Comparison of ENCODE assay signal across 20 cellular contexts in genomic region chr9:86795047-86795437, GRCh38.
DNase-seq lines count a peak whose midpoint lies in the region; ATAC-seq and TF ChIP-seq lines count a peak whose summit lies in the region.
"Had no signal": no experiment of that assay in that cellular context is flagged by ENCODE, and none has a peak within 500 bp of the region (broad histone marks: within the 10 kb centered on the region; RNA-seq: fewer than 3 reads in every experiment).

No MANE protein-coding gene starts in this region.

- WGBS in SK-N-SH (ENCODE audit: low lambda C conversion rate), result 81% methylated on average over 7 of the region's 7 CpGs
- 57% methylated on average over 7 of the region's 7 CpGs for WGBS in right cardiac atrium
- no CpG with 5 or more reads among the region's 7 CpGs for WGBS in trophoblast cell (ENCODE audit: extremely low coverage, insufficient coverage, insufficient read length)

- no peaks in the 10 kb centered on the region for H3K79me1 ChIP-seq in trophoblast cell (ENCODE audit: low read length)

- CTCF ChIA-PET in SK-N-SH (lab: Yijun Ruan, JAX), result interaction anchor here (1.4 kb wide), 1 partner anchor 380 kb away, joined by 3 read pairs; no protein-coding TSS in a partner anchor

- peak; percentile 24 for ATAC-seq in SK-N-SH treated with all-trans-retinoic acid at 6 μM for 48 hours
- peak; percentile 9 to 10 for ATAC-seq in right cardiac atrium
- no peak for ATAC-seq in HG02759 (IDR thresholded peaks at IDR 0.05; ENCODE audit: unreplicated experiment)
- ATAC-seq in HG02642 (IDR thresholded peaks at IDR 0.05; ENCODE audit: poor library complexity, unreplicated experiment), result no peak
- ATAC-seq: GM12878, HCT116, natural killer cell had no signal

- H3K14ac ChIP-seq in trophoblast cell (ENCODE audit: low read length), result no peak overlapping the region

- DNase-seq in SK-N-SH (no peak), right cardiac atrium (no peak), trophoblast cell (no peak), uterus (peak; percentile 54 to 59), cerebellar cortex (ENCODE audit: low spot score) (no peak)
- DNase-seq: activated CD4-positive, alpha-beta T cell treated with anti-CD3 and anti-CD28 coated beads for 1 hour; activated CD8-positive, alpha-beta memory T cell treated with anti-CD3 and anti-CD28 coated beads, Interleukin-2, amount 50 U/mL, for 48 hours; activated naive CD4-positive, alpha-beta T cell treated with Interleukin-2 at 50 U/mL for 16 hours; CD4-positive, alpha-beta T cell; KG1; kidney glomerular epithelial cell; natural killer cell; NK-92 treated with Interleukin-12 subunit alpha and Interleukin-12 subunit beta, amount 100 ng/mL, for 24 hours; stimulated activated naive CD4-positive, alpha-beta T cell had no signal

- H4K8ac ChIP-seq in trophoblast cell (ENCODE audit: low read depth, low read length), result no peak overlapping the region

- H3K27ac ChIP-seq in SK-N-SH (ENCODE audit: low read depth in 2 of 2, low read length in 1 of 2), result peak overlapping the region in 1 of 2 experiments; percentile 67; a peak in 2 of 4 replicates
- peak overlapping the region; percentile 70 for H3K27ac ChIP-seq in right cardiac atrium (ENCODE audit: low read length)
- H3K27ac ChIP-seq in trophoblast cell (ENCODE audit: low read depth, low read length), result peak overlapping the region; percentile 73
- peak overlapping the region; percentile 75 to 80 for H3K27ac ChIP-seq in uterus
- H3K27ac ChIP-seq: HL-60 had no signal

- H3K4me2 ChIP-seq in SK-N-SH, result no peak overlapping the region
- H3K4me2 ChIP-seq in trophoblast cell (ENCODE audit: low read length), result no peak overlapping the region

- H3K4me3 ChIP-seq in SK-N-SH (ENCODE audit: low read depth in 2 of 2, low read length in 1 of 2) (no peak overlapping the region), right cardiac atrium (ENCODE audit: low read length) (peak overlapping the region; percentile 29), trophoblast cell (ENCODE audit: low read depth, low read length) (no peak overlapping the region), uterus (peak overlapping the region in 1 of 2 donors; percentile 22)
- H3K4me3 ChIP-seq: GM12878 had no signal

- H3K4ac ChIP-seq in trophoblast cell (ENCODE audit: low read depth, low read length), result no peak overlapping the region

- H3K79me2 ChIP-seq in SK-N-SH (ENCODE audit: insufficient read depth), result no peaks in the 10 kb centered on the region
- H3K79me2 ChIP-seq in trophoblast cell (ENCODE audit: control insufficient read depth, insufficient read depth, low read length, poor library complexity), result no peaks in the 10 kb centered on the region

- H2AFZ ChIP-seq in SK-N-SH (ENCODE audit: low read depth) (no peak overlapping the region), trophoblast cell (ENCODE audit: insufficient read depth, low read length, poor library complexity) (no peak overlapping the region)

- H3K4me1 ChIP-seq in SK-N-SH (ENCODE audit: control insufficient read depth in 1 of 2, insufficient read depth in 2 of 2, low read depth in 1 of 2, low read length in 1 of 2) (peaks cover 9 to 14% of the 10 kb centered on the region in 2 experiments; a peak in 3 of 4 replicates), right cardiac atrium (ENCODE audit: control insufficient read depth, insufficient read depth, low read length) (peaks cover 5% of the 10 kb centered on the region), trophoblast cell (ENCODE audit: control insufficient read depth in 1 of 2, insufficient read depth in 2 of 2, low read length in 2 of 2) (peaks cover 5 to 6% of the 10 kb centered on the region in 2 experiments), uterus (peaks cover 0 to 7% of the 10 kb centered on the region in 2 donors)

- H4K20me1 ChIP-seq in SK-N-SH (ENCODE audit: insufficient read depth), result no peaks in the 10 kb centered on the region

- POLR2A ChIA-PET in SK-N-SH (lab: Yijun Ruan, JAX), result no interaction called here

- no peak overlapping the region for H3K18ac ChIP-seq in trophoblast cell (ENCODE audit: low read length)

- H3K9me3 ChIP-seq in SK-N-SH, result no peaks in the 10 kb centered on the region
- H3K9me3 ChIP-seq in right cardiac atrium (ENCODE audit: control insufficient read depth, low read length), result no peaks in the 10 kb centered on the region
- no peaks in the 10 kb centered on the region for H3K9me3 ChIP-seq in trophoblast cell (ENCODE audit: insufficient read depth, low read depth, low read length)
- no peaks in the 10 kb centered on the region for H3K9me3 ChIP-seq in uterus

- H3K36me3 ChIP-seq in SK-N-SH (replicated peaks in 1 of 2; ENCODE audit: control insufficient read depth in 1 of 2, insufficient read depth in 2 of 2, low read length in 1 of 2), result no peaks in the 10 kb centered on the region
- H3K36me3 ChIP-seq in trophoblast cell (ENCODE audit: control insufficient read depth in 1 of 2, insufficient read depth in 2 of 2, low read length in 2 of 2), result no peaks in the 10 kb centered on the region
- H3K36me3 ChIP-seq in uterus, result no peaks in the 10 kb centered on the region

- H2BK5ac ChIP-seq in trophoblast cell (ENCODE audit: low read depth, low read length, poor library complexity), result peak overlapping the region; percentile 47

- no peaks in the 10 kb centered on the region for H3F3A ChIP-seq in SK-N-SH (replicated peaks; ENCODE audit: insufficient read depth)

- H4K12ac ChIP-seq in trophoblast cell (ENCODE audit: low read depth, low read length), result no peak overlapping the region

- H3K23ac ChIP-seq in trophoblast cell (ENCODE audit: low read length), result no peak overlapping the region

- H3K9ac ChIP-seq in SK-N-SH, result no peak overlapping the region
- no peak overlapping the region for H3K9ac ChIP-seq in trophoblast cell (ENCODE audit: low read length)

- H3K27me3 ChIP-seq in SK-N-SH (ENCODE audit: insufficient read depth) (no peaks in the 10 kb centered on the region), right cardiac atrium (ENCODE audit: control insufficient read depth, insufficient read depth) (no peaks in the 10 kb centered on the region), trophoblast cell (ENCODE audit: insufficient read depth, low read length) (no peaks in the 10 kb centered on the region), uterus (no peaks in the 10 kb centered on the region)

- H3K9me2 ChIP-seq in SK-N-SH, result no peaks in the 10 kb centered on the region

- H4K91ac ChIP-seq in trophoblast cell (ENCODE audit: low read depth, low read length), result peak overlapping the region; percentile 4

- H2BK12ac ChIP-seq in trophoblast cell (ENCODE audit: low read length), result peak overlapping the region; percentile 11

- intact Hi-C loops in right cardiac atrium (cut with DNase I) (no loop called here), uterus (cut with DNase I; ENCODE audit: low total_unique reads) (no loop called here)

- H2BK120ac ChIP-seq in trophoblast cell (ENCODE audit: insufficient read depth, low read length, poor library complexity), result peak overlapping the region; percentile 40

- TF ChIP-seq POLR2A in uterus (IDR thresholded peaks at IDR 0.05), result no peak

- TF ChIP-seq EP300 in SK-N-SH (IDR thresholded peaks at IDR 0.05; ENCODE audit: borderline replicate concordance in 1 of 2, low read depth in 1 of 2, low read length in 1 of 2), result no peak

- no peak for TF ChIP-seq RAD21 in SK-N-SH (IDR thresholded peaks at IDR 0.05; ENCODE audit: low read length)

- TF ChIP-seq CTCF in SK-N-SH (IDR thresholded peaks at IDR 0.05), result no peak
- TF ChIP-seq CTCF in uterus (IDR thresholded peaks at IDR 0.05), result no peak

- H2AK5ac ChIP-seq in trophoblast cell (ENCODE audit: low read length), result no peak overlapping the region

TF ChIP-seq in SK-N-SH treated with all-trans-retinoic acid at 6 μM for 48 hours, 23 proteins besides CTCF, POLR2A, EP300 and RAD21 (continues in another document):
- TF ChIP-seq ISL1 (CRISPR knock-in tag; IDR thresholded peaks at IDR 0.05), result no peak

TF ChIP-seq in SK-N-SH, 30 proteins besides CTCF, POLR2A, EP300 and RAD21 (continues in another document):
- TF ChIP-seq RXRA (IDR thresholded peaks at IDR 0.05; ENCODE audit: borderline replicate concordance, low read depth), result no peak
- no peak for TF ChIP-seq RCOR1 (IDR thresholded peaks at IDR 0.05; ENCODE audit: low read length)
- TF ChIP-seq NRF1 (IDR thresholded peaks at IDR 0.05; ENCODE audit: low read depth, low read length), result no peak
- no peak for TF ChIP-seq POLR2AphosphoS5 (IDR thresholded peaks at IDR 0.05; ENCODE audit: low read depth, low read length)
- TF ChIP-seq FOXM1 (IDR thresholded peaks at IDR 0.05; ENCODE audit: low read depth), result no peak
- no peak for TF ChIP-seq USF1 (IDR thresholded peaks at IDR 0.05; ENCODE audit: borderline replicate concordance, low read depth)
- TF ChIP-seq PBX3 (IDR thresholded peaks at IDR 0.05), result no peak
- TF ChIP-seq SMC3 (IDR thresholded peaks at IDR 0.05; ENCODE audit: low read depth, low read length), result no peak
- no peak for TF ChIP-seq CHD2 (IDR thresholded peaks at IDR 0.05; ENCODE audit: low read length, partially characterized antibody)
- TF ChIP-seq GATA2 (CRISPR knock-in tag; IDR thresholded peaks at IDR 0.05), result no peak
- no peak for TF ChIP-seq JUND (IDR thresholded peaks at IDR 0.05)
- no peak for TF ChIP-seq MEF2A (IDR thresholded peaks at IDR 0.05; ENCODE audit: borderline replicate concordance, low read depth)
- TF ChIP-seq NFIC (IDR thresholded peaks at IDR 0.05; ENCODE audit: borderline replicate concordance), result no peak
- no peak for TF ChIP-seq TEAD4 (IDR thresholded peaks at IDR 0.05; ENCODE audit: borderline replicate concordance, insufficient read depth)

Comparison
In these comparisons a context has a peak if more than half of its experiments do, and no peak if none do; other contexts are left out.
1. ATAC-seq: peak in SK-N-SH treated with all-trans-retinoic acid at 6 μM for 48 hours (single experiment) and right cardiac atrium (2 of 2); none in HG02759 (single experiment) and HG02642 (single experiment).
2. DNase-seq: peak in uterus (2 of 2); none in SK-N-SH (single experiment), right cardiac atrium (0 of 3), trophoblast cell (0 of 2) and cerebellar cortex (single experiment).